In the genomic region with DNA sequence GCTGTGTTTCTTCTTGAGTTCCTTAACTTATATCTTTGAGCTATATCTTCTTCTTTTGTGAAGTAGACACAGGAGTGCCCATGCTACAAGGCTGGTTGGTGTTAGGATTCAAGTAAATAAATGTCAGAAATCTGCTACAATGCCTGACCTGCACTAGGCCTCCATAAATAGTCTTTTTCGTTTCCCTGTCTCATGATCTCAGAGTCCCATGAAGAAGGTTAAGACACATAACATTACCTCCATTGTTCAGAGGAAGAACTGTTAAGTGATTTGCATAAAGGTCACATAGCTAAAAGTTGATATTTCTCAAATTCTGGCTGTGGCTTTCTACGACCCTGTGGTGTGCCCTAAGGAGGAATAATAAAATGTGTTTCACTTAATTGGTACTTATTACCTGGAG, we compare ENCODE assay signal across 19 cellular contexts.
"Had no signal": no experiment of that assay in that cellular context is flagged by ENCODE, and none has a peak within 500 bp of the region (broad histone marks: within the 10 kb centered on the region; RNA-seq: fewer than 3 reads in every experiment).

No MANE protein-coding gene starts in this region.

- H3K4me3 ChIP-seq: ascending aorta, breast epithelium, coronary artery, gastrocnemius medialis, heart left ventricle, left ventricle myocardium inferior, spleen, thoracic aorta, upper lobe of right lung had no signal

- H3K4me1 ChIP-seq: breast epithelium, spleen, upper lobe of right lung had no signal

- H3K27ac ChIP-seq: coronary artery, gastrocnemius medialis, heart left ventricle, left ventricle myocardium inferior, spleen, upper lobe of right lung, WERI-Rb-1 had no signal

- H3K36me3 ChIP-seq: ascending aorta, breast epithelium, gastrocnemius medialis, heart left ventricle, left ventricle myocardium inferior, spleen, thoracic aorta, upper lobe of right lung, WERI-Rb-1 had no signal

- H3K27me3 ChIP-seq: ascending aorta, breast epithelium, gastrocnemius medialis, heart left ventricle, spleen, upper lobe of right lung had no signal

- DNase-seq: activated CD4-positive, alpha-beta T cell treated with anti-CD3 and anti-CD28 coated beads for 1 hour; activated CD8-positive, alpha-beta memory T cell treated with anti-CD3 and anti-CD28 coated beads for 24 hours; activated CD8-positive, alpha-beta memory T cell treated with anti-CD3 and anti-CD28 coated beads, Interleukin-2, amount 50 U/mL, for 48 hours; activated gamma-delta T cell; erythroblast; gastrocnemius medialis; heart left ventricle; left ventricle myocardium inferior; mammary epithelial cell; retina; spleen; stimulated activated CD4-positive, alpha-beta T cell treated with anti-CD3 and anti-CD28 coated beads, Interleukin-4, amount 100 ng/mL, for 4 hours; upper lobe of right lung; WERI-Rb-1 had no signal

- H3K9me3 ChIP-seq: ascending aorta, breast epithelium, gastrocnemius medialis, left ventricle myocardium inferior, spleen, thoracic aorta, upper lobe of right lung had no signal

- ATAC-seq: gastrocnemius medialis; heart left ventricle; stimulated activated memory B cell treated with anti-CD40 and anti-IgM and Interleukin-4, amounts not matched to agents 10 μg/mL and 1 μg/mL and 100 μg/mL, for 72 hours; upper lobe of right lung had no signal
